In the genomic region with DNA sequence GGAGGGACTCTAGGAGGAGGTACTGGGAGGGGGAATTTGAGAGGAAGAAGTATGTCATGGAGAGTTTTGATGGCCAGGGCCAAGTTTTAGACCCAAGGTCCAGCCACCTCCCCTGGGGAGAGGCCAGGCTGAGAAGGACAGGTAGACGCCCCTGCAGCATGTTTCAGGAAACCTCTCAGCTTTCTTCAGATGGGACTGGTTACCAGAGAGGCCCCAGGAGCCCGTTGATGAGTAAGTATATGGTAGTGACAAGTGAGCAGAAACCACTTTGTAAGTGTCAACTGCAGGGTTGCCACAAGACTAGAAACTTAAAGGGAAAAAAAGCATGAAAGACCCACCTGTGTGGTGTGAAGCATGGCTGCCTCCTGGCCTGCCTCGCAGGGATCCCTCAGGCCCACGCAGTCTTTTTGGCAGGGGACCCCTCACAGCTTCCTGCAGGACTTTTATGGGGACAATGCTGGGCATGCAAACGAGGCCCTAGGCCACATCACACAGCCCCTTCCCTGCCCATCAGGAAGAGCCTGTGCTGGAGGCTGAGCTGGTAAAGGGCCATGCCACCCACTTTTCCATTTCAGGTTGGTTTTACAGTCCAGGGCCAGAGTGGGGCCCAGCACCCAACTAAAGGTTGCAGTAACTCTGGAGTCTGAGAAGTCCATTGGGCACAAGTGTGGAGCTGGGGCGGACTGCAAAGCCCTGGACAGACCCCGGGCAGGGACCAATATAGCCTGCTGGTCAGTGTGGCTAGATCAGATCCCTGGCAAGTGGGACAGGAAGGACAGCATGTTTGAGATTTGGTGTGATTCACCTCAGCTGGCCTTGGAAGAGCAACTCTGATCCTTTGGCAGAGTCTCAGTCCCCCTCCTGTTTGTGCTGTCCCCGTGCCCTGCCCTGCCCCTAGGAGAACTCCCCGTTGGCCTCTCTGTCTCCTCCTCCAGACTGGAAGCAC, we compare ENCODE assay signal across 14 cellular contexts.
"Had no signal": no experiment of that assay in that cellular context is flagged by ENCODE, and none has a peak within 500 bp of the region (broad histone marks: within the 10 kb centered on the region; RNA-seq: fewer than 3 reads in every experiment).

No MANE protein-coding gene starts in this region.

- H3K27ac ChIP-seq: cardiac muscle cell, esophagus squamous epithelium, left ventricle myocardium inferior, prostate gland, upper lobe of right lung had no signal

- ATAC-seq: naive thymus-derived CD4-positive, alpha-beta T cell; sciatic nerve; upper lobe of right lung had no signal

- H3K4me3 ChIP-seq: cardiac muscle cell, esophagus squamous epithelium, left ventricle myocardium inferior, prostate gland, upper lobe of right lung had no signal

- H3K36me3 ChIP-seq: cardiac muscle cell, esophagus squamous epithelium, left ventricle myocardium inferior, prostate gland, upper lobe of right lung had no signal

- H3K4me3 Mint-ChIP-seq: activated naive CD4-positive, alpha-beta T cell treated with anti-CD3 and anti-CD28 coated beads, Interleukin-2, amount 10 ng/mL, durations not matched to agents 7 days and 5 days; naive thymus-derived CD4-positive, alpha-beta T cell; stimulated activated naive CD8-positive, alpha-beta T cell treated with anti-CD3 and anti-CD28 coated beads, Interleukin-15, Interleukin-2, amounts not matched to agents 100 ng/mL and 50 ng/mL, for 24 hours had no signal

- H3K27me3 ChIP-seq: cardiac muscle cell, upper lobe of right lung had no signal

- H3K9me3 Mint-ChIP-seq: activated naive CD4-positive, alpha-beta T cell treated with anti-CD3 and anti-CD28 coated beads, Interleukin-2, amount 10 ng/mL, durations not matched to agents 7 days and 5 days; stimulated activated naive CD8-positive, alpha-beta T cell treated with anti-CD3 and anti-CD28 coated beads, Interleukin-15, Interleukin-2, amounts not matched to agents 100 ng/mL and 50 ng/mL, for 24 hours had no signal

- H3K27ac Mint-ChIP-seq: activated naive CD4-positive, alpha-beta T cell treated with anti-CD3 and anti-CD28 coated beads, Interleukin-2, amount 10 ng/mL, durations not matched to agents 7 days and 5 days; naive thymus-derived CD4-positive, alpha-beta T cell; stimulated activated naive CD8-positive, alpha-beta T cell treated with anti-CD3 and anti-CD28 coated beads, Interleukin-15, Interleukin-2, amounts not matched to agents 100 ng/mL and 50 ng/mL, for 24 hours had no signal

- H3K27me3 Mint-ChIP-seq: stimulated activated naive CD8-positive, alpha-beta T cell treated with anti-CD3 and anti-CD28 coated beads, Interleukin-15, Interleukin-2, amounts not matched to agents 100 ng/mL and 50 ng/mL, for 24 hours had no signal

- DNase-seq: activated CD4-positive, alpha-beta T cell treated with anti-CD3 and anti-CD28 coated beads for 4 hours; activated naive CD4-positive, alpha-beta T cell treated with anti-CD3 and anti-CD28 coated beads, Interleukin-2, amount 10 ng/mL, durations not matched to agents 7 days and 5 days; esophagus squamous epithelium; hypothalamus; left ventricle myocardium inferior; nucleus accumbens; stimulated activated CD4-positive, alpha-beta T cell treated with anti-CD3 and anti-CD28 coated beads, Interleukin-12 subunit alpha, Interleukin-12 subunit beta, amount 100 ng/mL, for 4 hours; T-helper 2 cell; upper lobe of right lung had no signal

- H3K36me3 Mint-ChIP-seq: activated naive CD4-positive, alpha-beta T cell treated with anti-CD3 and anti-CD28 coated beads, Interleukin-2, amount 10 ng/mL, durations not matched to agents 7 days and 5 days; naive thymus-derived CD4-positive, alpha-beta T cell had no signal

- H3K9me3 ChIP-seq: esophagus squamous epithelium, left ventricle myocardium inferior, prostate gland, upper lobe of right lung had no signal

- H3K4me1 Mint-ChIP-seq: activated naive CD4-positive, alpha-beta T cell treated with anti-CD3 and anti-CD28 coated beads, Interleukin-2, amount 10 ng/mL, durations not matched to agents 7 days and 5 days; naive thymus-derived CD4-positive, alpha-beta T cell had no signal

- H3K4me1 ChIP-seq: esophagus squamous epithelium, left ventricle myocardium inferior, prostate gland, upper lobe of right lung had no signal
